In genomic region chrX:139196890-139197289, GRCh38 we compare ENCODE assay signal across 17 cellular contexts.
DNase-seq lines count a peak whose midpoint lies in the region; ATAC-seq and TF ChIP-seq lines count a peak whose summit lies in the region.
"Had no signal": no experiment of that assay in that cellular context is flagged by ENCODE, and none has a peak within 500 bp of the region (broad histone marks: within the 10 kb centered on the region; RNA-seq: fewer than 3 reads in every experiment).

No MANE protein-coding gene starts in this region.

- H3K27me3 Mint-ChIP-seq in neural crest cell (ENCODE audit: low read depth): peaks cover 5% of the 10 kb centered on the region

- no peaks in the 10 kb centered on the region for H3K9me3 ChIP-seq in PC-3 (ENCODE audit: low read length)
- H3K9me3 ChIP-seq: SJCRH30 had no signal

- H3K9me2 ChIP-seq in PC-3 (replicated peaks; ENCODE audit: low read length): no peaks in the 10 kb centered on the region

- no peak overlapping the region for H3K27ac ChIP-seq in PC-3 (ENCODE audit: low read length)
- H3K27ac ChIP-seq: PC-9, SJCRH30 had no signal

- H3K9me3 Mint-ChIP-seq in neural crest cell: peaks cover 5% of the 10 kb centered on the region

- TF ChIP-seq CTCF in PC-3 (conservative IDR thresholded peaks at IDR 0.05; ENCODE audit: low read depth, low read length) (peak; percentile 17; the same call in 1 of the 2 replicates), neural crest cell (conservative IDR thresholded peaks at IDR 0.05) (peak; percentile 22)

- POLR2A ChIA-PET in PC-3 (lab: Charles Lee; ENCODE audit: unreplicated experiment): no interaction called here

- BruUV-seq in PC-3 (replicated peaks; lab: Mats Ljungman, UMichigan): no TSS peak

- H3F3A ChIP-seq in PC-3 (ENCODE audit: low read length, unreplicated experiment): peaks cover 10% of the 10 kb centered on the region

- H3K4me3 ChIP-seq in PC-3 (ENCODE audit: low read length): no peak overlapping the region
- H3K4me3 ChIP-seq: PC-9, SJCRH30 had no signal

- H3K4me2 ChIP-seq in PC-3 (ENCODE audit: low read length): no peak overlapping the region
- H3K4me2 ChIP-seq: PC-9 had no signal

- intact Hi-C loops in PC-3 (cut with micrococcal nuclease): no loop called here

- H3K4me1 ChIP-seq in PC-3 (ENCODE audit: insufficient read depth, low read length): peaks cover 38% of the 10 kb centered on the region

- no peaks in the 10 kb centered on the region for H3K36me3 ChIP-seq in PC-3 (ENCODE audit: low read depth, low read length)
- H3K36me3 ChIP-seq: SJCRH30 had no signal

- peak; percentile 5 for DNase-seq in CD1c-positive myeloid dendritic cell (ENCODE audit: extremely low spot score)
- peak; percentile 4 for DNase-seq in PC-3
- DNase-seq in neural crest cell (ENCODE audit: low read depth, low spot score): no peak
- no peak for DNase-seq in NCI-H345 (lab: John Stamatoyannopoulos, UW)
- no peak for DNase-seq in HUDEP-2 (lab: John Stamatoyannopoulos, UW; ENCODE audit: unreplicated experiment in 76 of 76)
- no peak for DNase-seq in foreskin melanocyte
- DNase-seq: CD4-positive, alpha-beta memory T cell; NCI-H1105; NCI-H2081 treated with DMSO at 0.1 percent for 48 hours; NCI-H510A; NCI-H82; PC-9; SJCRH30; T-helper 2 cell had no signal

- peak; percentile 50 for ATAC-seq in HG03159 (IDR thresholded peaks at IDR 0.05; ENCODE audit: unreplicated experiment)
- no peak for ATAC-seq in PC-3
- ATAC-seq in GM18517 (IDR thresholded peaks at IDR 0.05; ENCODE audit: unreplicated experiment): no peak

- H3K4me3 Mint-ChIP-seq in neural crest cell: peak overlapping the region; percentile 2
- H3K4me3 Mint-ChIP-seq: CD4-positive, alpha-beta memory T cell had no signal

- H4K20me1 ChIP-seq in PC-3 (ENCODE audit: low read length): no peaks in the 10 kb centered on the region

- no peak overlapping the region for H3K27ac Mint-ChIP-seq in neural crest cell (ENCODE audit: unreplicated experiment)
- H3K27ac Mint-ChIP-seq: CD4-positive, alpha-beta memory T cell; IgD-negative memory B cell had no signal

- peaks cover 66% of the 10 kb centered on the region for H3K4me1 Mint-ChIP-seq in neural crest cell
- H3K4me1 Mint-ChIP-seq: CD4-positive, alpha-beta memory T cell; IgD-negative memory B cell had no signal

- H3K36me3 Mint-ChIP-seq in neural crest cell (ENCODE audit: low read depth): peaks cover 27% of the 10 kb centered on the region
- H3K36me3 Mint-ChIP-seq: CD4-positive, alpha-beta memory T cell; IgD-negative memory B cell had no signal

- no peak overlapping the region for H2AFZ ChIP-seq in PC-3 (ENCODE audit: low read length)
- H2AFZ ChIP-seq: PC-9 had no signal

- no peak overlapping the region for H3K9ac ChIP-seq in PC-3 (ENCODE audit: low read length)

- CTCF ChIA-PET in PC-3 (lab: Charles Lee): no interaction called here

- H3K79me2 ChIP-seq in PC-3 (ENCODE audit: low read length): no peaks in the 10 kb centered on the region

- H3K27me3 ChIP-seq in PC-3 (ENCODE audit: low read length): no peaks in the 10 kb centered on the region
- H3K27me3 ChIP-seq: SJCRH30 had no signal

Comparison
In these comparisons a context has a peak if more than half of its experiments do, and no peak if none do; other contexts are left out.
1. DNase-seq: peak in CD1c-positive myeloid dendritic cell (single experiment) and PC-3 (single experiment); none in neural crest cell (single experiment), NCI-H345 (single experiment), HUDEP-2 (0 of 76) and foreskin melanocyte (single experiment).